Comparison of ENCODE assay signal across 8 cellular contexts in genomic region chr2:113583541-113584225, GRCh38. TPM values are rescaled to one million over a fixed set of nuclear protein-coding genes. Genes with fewer than 3 reads are reported as not detected.
DNase-seq lines count a peak whose midpoint lies in the region; FAIRE-seq and TF ChIP-seq lines count a peak whose summit lies in the region.
"Not testable (repeated sequence)": the region's sequence is repeated elsewhere in the genome, so short reads cannot be mapped to it uniquely, and the experiment has no call there.

No MANE protein-coding gene starts in this region.

- H3K18ac ChIP-seq in H1 (ENCODE audit: extremely low read depth, low read length) = peak overlapping the region; percentile 97

- H2BK120ac ChIP-seq in H1 (replicated peaks; ENCODE audit: low read depth, low read length) = not testable (repeated sequence)

- H4K8ac ChIP-seq in H1 (ENCODE audit: extremely low read depth, insufficient read depth, low read length) = peak overlapping the region; percentile 89; the same call in 1 of the 2 replicates

- not testable (repeated sequence) for H4K20me1 ChIP-seq in SU-DHL-6 (ENCODE audit: low read depth, low read length); H1 (replicated peaks in 1 of 2; ENCODE audit: control insufficient read depth in 1 of 2, insufficient read depth in 2 of 2, low read length in 2 of 2)

- FAIRE-seq in H1 (lab: Jason Lieb, UNC) = not testable (repeated sequence)

- not testable (repeated sequence) for TF ChIP-seq CTCF in CD14-positive monocyte (IDR thresholded peaks at IDR 0.05); HFFc6 (IDR thresholded peaks at IDR 0.05); SU-DHL-6 (IDR thresholded peaks at IDR 0.05; ENCODE audit: insufficient read depth, low read length, poor library complexity, severe bottlenecking)
- TF ChIP-seq CTCF in H1 (IDR thresholded peaks at IDR 0.05; ENCODE audit: control extremely low read depth in 1 of 3, insufficient read depth in 1 of 3, low read depth in 1 of 3, low read length in 3 of 3) = 0 out of 4 replicates have a peak, but pooled peaks of 1 of the 3 experiments have one; percentile 8

- H3K9me3 Mint-ChIP-seq in CD14-positive monocyte, HFFc6: not testable (repeated sequence)

- peak overlapping the region; percentile 43 to 94 (median 82) for H3K27ac Mint-ChIP-seq in CD14-positive monocyte
- peak overlapping the region; percentile 80 for H3K27ac Mint-ChIP-seq in HFFc6

- not testable (repeated sequence) for H2BK15ac ChIP-seq in H1 (ENCODE audit: low read length)

- not testable (repeated sequence) for H3F3A ChIP-seq in SU-DHL-6 (ENCODE audit: insufficient read depth)

- H2BK5ac ChIP-seq in H1 (ENCODE audit: low read depth, low read length) = peak overlapping the region; percentile 87; the same call in 1 of the 2 replicates

- not testable (repeated sequence) for H3K79me2 ChIP-seq in SU-DHL-6 (ENCODE audit: insufficient read depth, low read length); H1 (ENCODE audit: control insufficient read depth in 1 of 2, insufficient read depth in 2 of 2, low read length in 2 of 2)

- not testable (repeated sequence) for H3K9me3 ChIP-seq in SU-DHL-6 (ENCODE audit: insufficient read depth, low read length); H1 (ENCODE audit: insufficient read depth in 2 of 2, low read depth in 1 of 2, low read length in 1 of 2)

- TF ChIP-seq EP300 in H1 (IDR thresholded peaks at IDR 0.05; ENCODE audit: borderline replicate concordance in 1 of 2, low read depth in 2 of 2, low read length in 2 of 2) = peak in 1 of 2 experiments; percentile 55; a peak in 1 of 3 replicates

- POLR2A ChIA-PET in H1 (lab: Charles Lee; ENCODE audit: partially characterized antibody) = not testable (repeated sequence)

- H3K36me3 ChIP-seq in SU-DHL-6 (ENCODE audit: low read length); H1 (ENCODE audit: control insufficient read depth in 2 of 4, insufficient read depth in 4 of 4, low read length in 3 of 4): not testable (repeated sequence)

- intact Hi-C loops in CD14-positive monocyte (cut with micrococcal nuclease); posterior cingulate gyrus (cut with DNase I): not testable (repeated sequence)

- peak overlapping the region; percentile 99 for H2AFZ ChIP-seq in SU-DHL-6 (ENCODE audit: low read depth, low read length, severe bottlenecking)
- peak overlapping the region; percentile 92; the same call in 1 of the 2 replicates for H2AFZ ChIP-seq in H1 (ENCODE audit: low read length)

- H3K4me1 ChIP-seq in H1 (replicated peaks in 1 of 4; ENCODE audit: control insufficient read depth in 3 of 4, insufficient read depth in 4 of 4, low read length in 3 of 4) = not testable (repeated sequence)

- H3K4me3 Mint-ChIP-seq in CD14-positive monocyte (peak overlapping the region; percentile 93 to 97), HFFc6 (peak overlapping the region; percentile 84)

- not testable (repeated sequence) for H3K9me2 ChIP-seq in SU-DHL-6 (replicated peaks; ENCODE audit: insufficient read depth, low read length)

- peak overlapping the region; percentile 64 for H3K4me2 ChIP-seq in SU-DHL-6 (ENCODE audit: low read depth, low read length, poor library complexity, severe bottlenecking)
- peak overlapping the region; percentile 77 to 90 for H3K4me2 ChIP-seq in H1 (ENCODE audit: insufficient read depth in 1 of 2, low read depth in 2 of 2, low read length in 2 of 2)

- 1% methylated on average over 41 of the region's 62 CpGs; no CpG with 5 or more reads in 1 of the 2 experiments for WGBS in H1 (ENCODE audit: extremely low coverage in 1 of 2, insufficient coverage in 1 of 2, insufficient read length in 1 of 2, insufficient replicate concordance in 2 of 2, low coverage in 1 of 2, low lambda C conversion rate in 2 of 2, missing lambda C conversion rate in 1 of 2), 2 experiments

- H3K79me1 ChIP-seq in H1 (ENCODE audit: low read depth, low read length) = not testable (repeated sequence)

- not testable (repeated sequence) for H3K27ac ChIP-seq in SU-DHL-6 (ENCODE audit: low read depth, low read length)
- H3K27ac ChIP-seq in H1 (ENCODE audit: low read depth, low read length) = peak overlapping the region; percentile 86; the same call in 1 of the 2 replicates

- not testable (repeated sequence) for H2BK20ac ChIP-seq in H1 (ENCODE audit: low read length)

- DNase-seq in CD14-positive monocyte (ENCODE audit: low spot score) = peak; percentile 59
- peak; percentile 48 for DNase-seq in HFFc6
- peak; percentile 71 for DNase-seq in activated T-helper 9 cell treated with anti-CD3 and anti-CD28 coated beads, Interleukin-2, amount 50 U/mL, for 16 hours (ENCODE audit: low read depth)
- peak in 1 of 2 experiments; percentile 98 for DNase-seq in H1 (ENCODE audit: low read depth in 1 of 2, low spot score in 2 of 2)
- peak; percentile 89 for DNase-seq in islet precursor cell
- DNase-seq in posterior cingulate gyrus = peak; percentile 79 to 98 (median 85)
- peak; percentile 57 to 59 for DNase-seq in stimulated activated CD8-positive, alpha-beta memory T cell treated with anti-CD3 and anti-CD28 coated beads, Interleukin-7, amount 100 ng/mL, for 1 hour (ENCODE audit: low read depth in 2 of 2)

- not testable (repeated sequence) for H3K27me3 ChIP-seq in SU-DHL-6 (ENCODE audit: low read length); H1 (replicated peaks in 1 of 4; ENCODE audit: control insufficient read depth in 3 of 4, extremely low read depth in 1 of 4, insufficient read depth in 3 of 4, low read length in 3 of 4)

- not testable (repeated sequence) for H3K56ac ChIP-seq in H1 (replicated peaks; ENCODE audit: insufficient read length, low read depth, low read length)

- H4K91ac ChIP-seq in H1 (replicated peaks; ENCODE audit: insufficient read length, low read length) = not testable (repeated sequence)

- not testable (repeated sequence) for H3K23me2 ChIP-seq in H1 (ENCODE audit: low read depth, low read length)

- H3K9ac ChIP-seq in SU-DHL-6 (ENCODE audit: low read length) = peak overlapping the region; percentile 69
- peak overlapping the region; percentile 52 to 66 (median 64) for H3K9ac ChIP-seq in H1 (replicated peaks in 1 of 4; ENCODE audit: extremely low read depth in 1 of 4, low read depth in 3 of 4, low read length in 3 of 4)

- peaks cover 33% of the 10 kb centered on the region for H3K4me1 Mint-ChIP-seq in CD14-positive monocyte
- H3K4me1 Mint-ChIP-seq in HFFc6 (ENCODE audit: low read depth) = peaks cover 40% of the 10 kb centered on the region

- not testable (repeated sequence) for H3K14ac ChIP-seq in H1 (ENCODE audit: insufficient read length)

- peak in 1 of 2 experiments; percentile 56; a peak in 2 of 3 replicates for TF ChIP-seq POLR2A in H1 (IDR thresholded peaks at IDR 0.05; ENCODE audit: control extremely low read depth in 1 of 2, low read depth in 2 of 2, low read length in 2 of 2)

- peak overlapping the region; percentile 93 for H4K5ac ChIP-seq in H1 (ENCODE audit: insufficient read length, low read depth, low read length)

- CTCF ChIA-PET in H1 (lab: Charles Lee; ENCODE audit: partially characterized antibody) = interaction anchor here (0.6 to 1.4 kb wide), 2 partner anchors 21 to 199 kb away, joined by 3 to 4 read pairs; no protein-coding TSS in a partner anchor

- not testable (repeated sequence) for H3K4ac ChIP-seq in H1 (replicated peaks; ENCODE audit: insufficient read length, low read depth, low read length)

- H3K36me3 Mint-ChIP-seq in CD14-positive monocyte; HFFc6 (ENCODE audit: low read depth): not testable (repeated sequence)

- not testable (repeated sequence) for H2BK12ac ChIP-seq in H1 (ENCODE audit: low read depth, low read length)

- not testable (repeated sequence) for H3K23ac ChIP-seq in H1 (ENCODE audit: insufficient read length)

- TF ChIP-seq RAD21 in H1 (IDR thresholded peaks at IDR 0.05 in 1 of 2, conservative IDR thresholded peaks at IDR 0.05 in 1 of 2; ENCODE audit: low read depth in 2 of 2, low read length in 2 of 2) = not testable (repeated sequence)

- not testable (repeated sequence) for H3K27me3 Mint-ChIP-seq in CD14-positive monocyte (ENCODE audit: low read depth in 3 of 3); HFFc6 (ENCODE audit: insufficient read depth)

- H2AK5ac ChIP-seq in H1 (ENCODE audit: low read depth, low read length) = not testable (repeated sequence)

- H3K4me3 ChIP-seq in SU-DHL-6 (ENCODE audit: insufficient read depth, low read length, poor library complexity, severe bottlenecking) = peak overlapping the region; percentile 66
- peak overlapping the region; percentile 65 to 86 (median 73) for H3K4me3 ChIP-seq in H1 (ENCODE audit: extremely low read depth in 1 of 4, insufficient read depth in 2 of 4, low read depth in 3 of 4, low read length in 4 of 4)

TF ChIP-seq in H1, 55 proteins besides CTCF, POLR2A, EP300 and RAD21 (continues in another document):
- TF ChIP-seq HDAC2 (IDR thresholded peaks at IDR 0.05; ENCODE audit: borderline replicate concordance in 1 of 2, low read depth in 2 of 2, low read length in 2 of 2) (peak in 1 of 2 experiments; percentile 37; a peak in 1 of 4 replicates), GABPA (IDR thresholded peaks at IDR 0.05; ENCODE audit: borderline replicate concordance, insufficient read depth, low read length) (peak; percentile 78; the same call in 1 of the 2 replicates), TBP (IDR thresholded peaks at IDR 0.05; ENCODE audit: low read depth, low read length) (0 out of 2 replicates have a peak, but pooled peaks have one; percentile 34), KDM4A (IDR thresholded peaks at IDR 0.05; ENCODE audit: low read depth, low read length, severe bottlenecking) (peak; percentile 95), TAF1 (IDR thresholded peaks at IDR 0.05; ENCODE audit: low read depth, low read length) (peak; percentile 71), EGR1 (IDR thresholded peaks at IDR 0.05; ENCODE audit: borderline replicate concordance, low read depth, low read length) (peak; percentile 96), YY1 (IDR thresholded peaks at IDR 0.05; ENCODE audit: low read depth, low read length) (0 out of 2 replicates have a peak, but pooled peaks have one; percentile 30)

RNA-seq across cellular contexts. Expression of gene RABL2A, which starts 43.4 kb away (rescaled TPM):
- 1 to 10 TPM; 4.3 to 5.1 TPM for polyA plus RNA-seq in CD14-positive monocyte
- total RNA-seq in HFFc6 (2021; fragmentation: NEBNext Ultra II Directional; extraction: Animal tissue kit (Norgen Biotek cat#: 25700)) = 1 to 10 TPM; 3.7 to 6.5 (median 5.5) TPM
- 6.9 and 8.1 TPM in 2 replicates for total RNA-seq in H1 (2021; fragmentation: NEBNext Ultra II Directional; extraction: Animal tissue kit (Norgen Biotek cat#: 25700))
- 9.8 and 10.9 TPM in 2 replicates for polyA plus RNA-seq in H1 (2011; rRNA removed)
- 9.5 TPM for polyA plus RNA-seq in H1 (2011; cell fraction: cytosol; rRNA removed)
- polyA plus RNA-seq in H1 (2011; cell fraction: nucleus; rRNA removed) = 21.0 TPM
- polyA plus RNA-seq in H1 (2012, experiment 1 of 2) = 8.1 to 13.6 TPM (median 8.5 TPM) in 4 replicates
- 4.9 TPM for polyA plus RNA-seq in H1 (2012, experiment 2 of 2)
- 5.3 TPM for polyA plus RNA-seq in H1 (2013, experiment 1 of 2)
- polyA plus RNA-seq in H1 (2013, experiment 2 of 2) = 4.4 TPM
- polyA minus RNA-seq in H1 (2011; rRNA and poly(A)+ RNA removed) = 12.3 and 14.8 TPM in 2 replicates
- 6.3 TPM for polyA minus RNA-seq in H1 (2011; cell fraction: cytosol; rRNA and poly(A)+ RNA removed)
- 13.0 TPM for polyA minus RNA-seq in H1 (2011; cell fraction: nucleus; rRNA and poly(A)+ RNA removed)
